ENCODE assay signal across 29 cellular contexts in the genomic region with DNA sequence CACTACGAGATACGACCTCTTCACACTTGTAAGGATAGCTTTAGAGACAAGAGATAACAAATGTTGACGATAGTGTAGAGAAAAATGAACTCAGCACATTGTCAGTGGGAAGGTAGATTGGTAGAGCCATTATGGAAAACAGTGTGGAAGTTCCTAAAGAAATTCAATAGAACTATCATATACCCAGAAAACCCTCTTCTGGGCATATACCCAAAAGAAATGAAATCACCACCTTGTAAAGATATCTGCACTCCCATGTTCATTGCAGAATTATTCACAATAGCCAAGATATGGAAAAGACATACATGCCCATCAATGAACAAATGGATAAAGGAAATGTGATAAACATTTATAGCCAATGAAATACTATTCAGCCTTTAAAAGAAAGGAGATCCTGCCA.
"Had no signal": no experiment of that assay in that cellular context is flagged by ENCODE, and none has a peak within 500 bp of the region (broad histone marks: within the 10 kb centered on the region; RNA-seq: fewer than 3 reads in every experiment).

No MANE protein-coding gene starts in this region.

- FAIRE-seq: colon, endometrium, endothelial cell of umbilical vein, frontal cortex had no signal

- DNase-seq: colonic mucosa; cortex of kidney; dermis blood vessel endothelial cell; dorsolateral prefrontal cortex; effector CD4-positive, alpha-beta T cell; effector CD8-positive, alpha-beta T cell; effector memory CD4-positive, alpha-beta T cell; effector memory CD8-positive, alpha-beta T cell; endodermal cell; erythroblast; esophagus squamous epithelium; foreskin fibroblast; foreskin keratinocyte; foreskin melanocyte; gastrocnemius medialis; glutamatergic neuron; head of caudate nucleus; heart left ventricle; heart right ventricle had no signal

- H3K4me3 ChIP-seq: colonic mucosa, coronary artery, dorsolateral prefrontal cortex, esophagus muscularis mucosa, esophagus squamous epithelium, gastrocnemius medialis, gastroesophageal sphincter, heart left ventricle, heart right ventricle had no signal

- ATAC-seq: effector memory CD8-positive, alpha-beta T cell; esophagus mucosa; foreskin keratinocyte; gastrocnemius medialis; gastroesophageal sphincter; heart left ventricle; heart right ventricle had no signal

- H3K4me1 ChIP-seq: colonic mucosa, esophagus muscularis mucosa, esophagus squamous epithelium, foreskin keratinocyte, gastrocnemius medialis, gastroesophageal sphincter, heart left ventricle, heart right ventricle had no signal

- H3K27me3 ChIP-seq: colonic mucosa, dorsolateral prefrontal cortex, esophagus muscularis mucosa, esophagus squamous epithelium, foreskin keratinocyte, gastrocnemius medialis, gastroesophageal sphincter, heart left ventricle, heart right ventricle had no signal

- H3K27ac Mint-ChIP-seq: dendritic cell treated with granulocyte-macrophage colony-stimulating factor and Interleukin-4, amounts not matched to agents 40 ng/mL and 50 ng/mL, for 4 days; effector memory CD8-positive, alpha-beta T cell; endodermal cell had no signal

- H3K27ac ChIP-seq: colonic mucosa, coronary artery, dorsolateral prefrontal cortex, epithelial cell of prostate, esophagus muscularis mucosa, esophagus squamous epithelium, foreskin keratinocyte, gastrocnemius medialis, gastroesophageal sphincter, heart left ventricle, heart right ventricle had no signal

- H3K27me3 Mint-ChIP-seq: dendritic cell treated with granulocyte-macrophage colony-stimulating factor and Interleukin-4, amounts not matched to agents 40 ng/mL and 50 ng/mL, for 4 days; effector memory CD8-positive, alpha-beta T cell had no signal

- H3K9me3 ChIP-seq: colonic mucosa, esophagus squamous epithelium, gastrocnemius medialis had no signal

- H3K9me3 Mint-ChIP-seq: dendritic cell treated with granulocyte-macrophage colony-stimulating factor and Interleukin-4, amounts not matched to agents 40 ng/mL and 50 ng/mL, for 4 days had no signal

- H3K4me3 Mint-ChIP-seq: dendritic cell treated with granulocyte-macrophage colony-stimulating factor and Interleukin-4, amounts not matched to agents 40 ng/mL and 50 ng/mL, for 4 days; effector memory CD8-positive, alpha-beta T cell; endodermal cell had no signal

- H3K36me3 ChIP-seq: colonic mucosa, esophagus muscularis mucosa, esophagus squamous epithelium, gastrocnemius medialis, gastroesophageal sphincter, heart left ventricle, heart right ventricle had no signal
